13 cellular contexts compared by ENCODE assay signal in genomic region chr7:19397917-19398316, GRCh38.
DNase-seq lines count a peak whose midpoint lies in the region; ATAC-seq and TF ChIP-seq lines count a peak whose summit lies in the region.
"Had no signal": no experiment of that assay in that cellular context is flagged by ENCODE, and none has a peak within 500 bp of the region (broad histone marks: within the 10 kb centered on the region; RNA-seq: fewer than 3 reads in every experiment).

No MANE protein-coding gene starts in this region.

- H3K27me3 ChIP-seq in mammary epithelial cell (ENCODE audit: insufficient read depth, low read length) = peaks cover 1% of the 10 kb centered on the region
- H3K27me3 ChIP-seq in CD8-positive, alpha-beta memory T cell (ENCODE audit: insufficient read depth, low read length, poor library complexity, severe bottlenecking) = no peaks in the 10 kb centered on the region
- H3K27me3 ChIP-seq: gastrocnemius medialis, pancreas, SJSA1 had no signal

- WGBS in mammary epithelial cell (ENCODE audit: low coverage, missing lambda C conversion rate) = 31% methylated on average over 4 of the region's 4 CpGs

- H3K4me1 ChIP-seq in mammary epithelial cell (ENCODE audit: insufficient read depth, low read length) = no peaks in the 10 kb centered on the region
- no peaks in the 10 kb centered on the region for H3K4me1 ChIP-seq in CD8-positive, alpha-beta memory T cell (ENCODE audit: insufficient read depth, low read length)
- H3K4me1 ChIP-seq: gastrocnemius medialis, pancreas had no signal

- H3K4me3 ChIP-seq in mammary epithelial cell (replicated peaks in 1 of 3; ENCODE audit: insufficient read depth in 1 of 3, low read depth in 2 of 3, low read length in 3 of 3) = no peak overlapping the region
- H3K4me3 ChIP-seq in CD8-positive, alpha-beta memory T cell (ENCODE audit: low read length) = no peak overlapping the region
- H3K4me3 ChIP-seq: gastrocnemius medialis, pancreas, SJSA1 had no signal

- POLR2A ChIA-PET in CD8-positive, alpha-beta memory T cell (lab: Charles Lee) = no interaction called here

- no peak overlapping the region for H3K27ac Mint-ChIP-seq in CD8-positive, alpha-beta memory T cell
- no peak overlapping the region for H3K27ac Mint-ChIP-seq in activated T-cell treated with anti-CD3 and anti-CD28 coated beads, Interleukin-2, amount 50 U/mL, for 72 hours
- H3K27ac Mint-ChIP-seq: activated naive CD8-positive, alpha-beta T cell had no signal

- H3K27me3 Mint-ChIP-seq in CD8-positive, alpha-beta memory T cell = no peaks in the 10 kb centered on the region
- H3K27me3 Mint-ChIP-seq in activated T-cell treated with anti-CD3 and anti-CD28 coated beads, Interleukin-2, amount 50 U/mL, for 72 hours (ENCODE audit: low read depth) = no peaks in the 10 kb centered on the region
- H3K27me3 Mint-ChIP-seq: activated naive CD8-positive, alpha-beta T cell had no signal

- no peak overlapping the region for H3K9ac ChIP-seq in mammary epithelial cell (ENCODE audit: insufficient read depth, low read length)

- no peaks in the 10 kb centered on the region for H3K9me3 ChIP-seq in mammary epithelial cell (replicated peaks; ENCODE audit: insufficient read depth, low read length)
- no peaks in the 10 kb centered on the region for H3K9me3 ChIP-seq in CD8-positive, alpha-beta memory T cell (ENCODE audit: low read length)
- H3K9me3 ChIP-seq: gastrocnemius medialis, pancreas, SJSA1 had no signal

- dilution Hi-C loops in mammary epithelial cell (cut with HindIII; ENCODE audit: low sequenced_read_pairs) = no loop called here

- H3K4me1 Mint-ChIP-seq in CD8-positive, alpha-beta memory T cell = no peaks in the 10 kb centered on the region
- no peaks in the 10 kb centered on the region for H3K4me1 Mint-ChIP-seq in activated T-cell treated with anti-CD3 and anti-CD28 coated beads, Interleukin-2, amount 50 U/mL, for 72 hours (ENCODE audit: low read depth)

- no TSS peak for BruUV-seq in mammary epithelial cell (replicated peaks; lab: Mats Ljungman, UMichigan)

- intact Hi-C loops in mammary epithelial cell (cut with micrococcal nuclease) = no loop called here

- H3K79me2 ChIP-seq in mammary epithelial cell (ENCODE audit: insufficient read depth, low read length) = no peaks in the 10 kb centered on the region

- no peaks in the 10 kb centered on the region for H3K36me3 Mint-ChIP-seq in CD8-positive, alpha-beta memory T cell
- no peaks in the 10 kb centered on the region for H3K36me3 Mint-ChIP-seq in activated T-cell treated with anti-CD3 and anti-CD28 coated beads, Interleukin-2, amount 50 U/mL, for 72 hours (ENCODE audit: insufficient read depth in 2 of 2)
- H3K36me3 Mint-ChIP-seq: activated naive CD8-positive, alpha-beta T cell had no signal

- no peak for TF ChIP-seq CTCF in mammary epithelial cell (conservative IDR thresholded peaks at IDR 0.05 in 1 of 2, IDR thresholded peaks at IDR 0.05 in 1 of 2; ENCODE audit: extremely low read depth in 1 of 2, insufficient read depth in 1 of 2, low read depth in 1 of 2, low read length in 2 of 2)

- no peak overlapping the region for H3K4me3 Mint-ChIP-seq in CD8-positive, alpha-beta memory T cell
- H3K4me3 Mint-ChIP-seq in activated T-cell treated with anti-CD3 and anti-CD28 coated beads, Interleukin-2, amount 50 U/mL, for 72 hours = no peak overlapping the region
- H3K4me3 Mint-ChIP-seq: activated naive CD8-positive, alpha-beta T cell had no signal

- ATAC-seq in GM18499 (IDR thresholded peaks at IDR 0.05; ENCODE audit: insufficient read depth, unreplicated experiment) = peak; percentile 95
- peak; percentile 78 for ATAC-seq in GM21737 (IDR thresholded peaks at IDR 0.05; ENCODE audit: unreplicated experiment)
- ATAC-seq in HG03565 (IDR thresholded peaks at IDR 0.05; ENCODE audit: unreplicated experiment) = peak; percentile 89
- ATAC-seq in activated T-cell treated with anti-CD3 and anti-CD28 coated beads, Interleukin-2, amount 50 U/mL, for 72 hours (replicated peaks in 1 of 2) = no peak
- ATAC-seq: gastrocnemius medialis had no signal

- peaks cover 0 to 11% (median 2%) of the 10 kb centered on the region in 5 donors for H3K9me3 Mint-ChIP-seq in CD8-positive, alpha-beta memory T cell
- no peaks in the 10 kb centered on the region for H3K9me3 Mint-ChIP-seq in activated T-cell treated with anti-CD3 and anti-CD28 coated beads, Interleukin-2, amount 50 U/mL, for 72 hours

- CTCF ChIA-PET in mammary epithelial cell (lab: Charles Lee; ENCODE audit: low non-redundant PET) = no interaction called here
- CTCF ChIA-PET in CD8-positive, alpha-beta memory T cell (lab: Charles Lee) = no interaction called here

- no peak overlapping the region for H3K27ac ChIP-seq in mammary epithelial cell (ENCODE audit: insufficient read depth, low read depth, low read length)
- no peak overlapping the region for H3K27ac ChIP-seq in CD8-positive, alpha-beta memory T cell (ENCODE audit: low read depth, low read length)
- H3K27ac ChIP-seq: gastrocnemius medialis, HL-60, pancreas, SJSA1 had no signal

- in situ Hi-C loops in mammary epithelial cell (cut with MboI; ENCODE audit: low sequenced_read_pairs in 2 of 2) = no loop called here

- H2AFZ ChIP-seq in mammary epithelial cell (ENCODE audit: low read depth, low read length) = peak overlapping the region; percentile 16

- H3K4me2 ChIP-seq in mammary epithelial cell (ENCODE audit: insufficient read depth, low read depth, low read length) = peak overlapping the region; percentile 60

- H4K20me1 ChIP-seq in mammary epithelial cell (ENCODE audit: insufficient read depth, low read length) = no peaks in the 10 kb centered on the region

- DNase-seq in mammary epithelial cell (peak; percentile 12), middle frontal gyrus (ENCODE audit: extremely low spot score, low spot score) (no peak), putamen (ENCODE audit: low spot score) (no peak)
- no peak for DNase-seq in CD8-positive, alpha-beta memory T cell
- DNase-seq in activated T-cell treated with anti-CD3 and anti-CD28 coated beads, Interleukin-2, amount 50 U/mL, for 72 hours = no peak
- DNase-seq: gastrocnemius medialis, pancreas had no signal

- no peaks in the 10 kb centered on the region for H3K36me3 ChIP-seq in mammary epithelial cell (ENCODE audit: insufficient read depth, low read length)
- H3K36me3 ChIP-seq in CD8-positive, alpha-beta memory T cell (ENCODE audit: insufficient read depth, low read length) = no peaks in the 10 kb centered on the region
- H3K36me3 ChIP-seq: gastrocnemius medialis, pancreas, SJSA1 had no signal

Comparison
In these comparisons a context has a peak if more than half of its experiments do, and no peak if none do; other contexts are left out.
1. ATAC-seq: peak in GM18499 (single experiment), GM21737 (single experiment) and HG03565 (single experiment); none in activated T-cell treated with anti-CD3 and anti-CD28 coated beads, Interleukin-2, amount 50 U/mL, for 72 hours (0 of 2).